ENCODE assay signal across 34 cellular contexts in the genomic region with DNA sequence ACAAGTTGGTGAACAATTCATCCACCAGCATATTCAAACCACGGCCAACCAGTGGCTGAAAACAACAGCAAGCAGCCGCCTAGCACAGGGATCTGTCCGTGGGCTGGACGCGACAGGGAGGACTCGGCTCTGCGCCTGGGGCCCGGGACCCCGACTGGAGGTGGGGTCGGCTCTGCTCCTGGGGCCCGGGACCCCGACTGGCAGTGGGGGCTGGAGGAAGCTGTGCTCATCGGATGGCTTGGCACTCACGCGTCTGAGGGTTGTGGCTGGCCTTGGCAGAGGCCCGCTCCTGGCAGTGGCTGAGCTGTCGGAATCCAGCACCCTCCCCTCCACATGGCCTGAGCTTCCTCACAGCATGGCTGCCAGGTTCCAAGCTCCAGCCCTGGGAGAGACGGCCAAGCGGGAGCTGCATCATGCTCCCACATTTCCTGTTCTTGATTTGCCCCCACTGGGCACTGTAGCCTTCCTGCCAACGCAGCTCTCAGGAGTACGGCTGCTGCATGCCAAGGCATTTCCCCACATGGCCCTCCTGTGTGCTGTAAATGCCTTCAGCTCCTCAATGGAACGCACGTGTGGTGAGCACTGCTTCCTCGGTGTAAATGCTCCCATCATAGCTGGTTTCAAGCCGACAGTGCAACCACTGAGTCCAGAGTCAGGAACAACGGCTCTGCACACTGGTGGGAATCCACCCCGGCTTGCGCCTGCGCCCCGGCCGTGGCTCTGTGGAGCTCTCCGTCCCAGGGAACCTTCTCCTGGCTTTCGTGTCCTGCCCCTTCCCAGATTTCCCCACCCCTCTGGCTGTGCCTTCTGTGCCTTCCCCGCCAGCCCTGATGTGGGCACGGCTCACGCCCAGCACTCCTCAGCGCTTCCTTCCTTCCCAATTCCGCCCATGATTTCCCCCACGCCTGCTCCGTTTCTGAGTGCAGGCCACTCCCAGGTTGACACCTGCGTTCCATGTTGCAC. TPM values are rescaled to one million over a fixed set of nuclear protein-coding genes. Genes with fewer than 3 reads are reported as not detected.
"Had no signal": no experiment of that assay in that cellular context is flagged by ENCODE, and none has a peak within 500 bp of the region (broad histone marks: within the 10 kb centered on the region; RNA-seq: fewer than 3 reads in every experiment).

No MANE protein-coding gene starts in this region.

- H3K4me1 ChIP-seq: body of pancreas, breast epithelium, Peyer's patch had no signal

- H3K27me3 ChIP-seq: body of pancreas, Peyer's patch had no signal

- DNase-seq: activated CD4-positive, alpha-beta T cell treated with anti-CD3 and anti-CD28 coated beads for 1 hour; activated CD4-positive, alpha-beta T cell treated with anti-CD3 and anti-CD28 coated beads, Interleukin-2, amount 10 ng/mL, durations not matched to agents 24 days and 14 days; activated CD4-positive, alpha-beta T cell treated with anti-CD3 and anti-CD28 coated beads, Interleukin-2, amount 50 U/mL, for 4 hours; activated CD4-positive, CD25-positive, alpha-beta regulatory T cell; activated CD8-positive, alpha-beta T cell treated with anti-CD3 and anti-CD28 coated beads for 36 hours; activated gamma-delta T cell; activated naive CD4-positive, alpha-beta T cell treated with Interleukin-2 at 50 U/mL for 16 hours; activated naive CD8-positive, alpha-beta T cell treated with anti-CD3 and anti-CD28 coated beads, Interleukin-2, amount 10 ng/mL, durations not matched to agents 7 days and 5 days; activated T-cell treated with anti-CD3 and anti-CD28 coated beads, Interleukin-2, amount 50 U/mL, for 24 hours; body of pancreas; Kasumi-1; KG1; MM.1S; MV-4-11; NCI-H1092; NCI-H1436 treated with DMSO at 0.1 percent for 48 hours; NCI-H1694 treated with DMSO at 0.1 percent for 48 hours; NCI-H2029; NCI-H345; NCI-H524 treated with DMSO at 0.1 percent for 48 hours; NK-92 treated with Interleukin-12 subunit alpha and Interleukin-12 subunit beta, amount 100 ng/mL, for 24 hours; PC-3; Peyer's patch; RPMI8226; SIG-M5; T1000; WERI-Rb-1 had no signal

- H3K4me3 ChIP-seq: body of pancreas, breast epithelium, Peyer's patch had no signal

- H3K27ac ChIP-seq: body of pancreas, breast epithelium, Peyer's patch, WERI-Rb-1 had no signal

- H3K9me3 ChIP-seq: body of pancreas, Peyer's patch had no signal

- H3K36me3 ChIP-seq: breast epithelium, Peyer's patch, WERI-Rb-1 had no signal

RNA-seq across cellular contexts. Expression of a gene that starts 7.3 kb away (rescaled TPM):
- total RNA-seq: activated CD4-positive, alpha-beta T cell treated with anti-CD3 and anti-CD28 coated beads, Interleukin-2, amount 10 ng/mL, durations not matched to agents 24 days and 14 days; activated CD8-positive, alpha-beta T cell treated with anti-CD3 and anti-CD28 coated beads for 36 hours; activated naive CD8-positive, alpha-beta T cell treated with anti-CD3 and anti-CD28 coated beads, Interleukin-2, amount 10 ng/mL, durations not matched to agents 7 days and 5 days; activated T-helper 2 cell treated with anti-CD3 and anti-CD28 coated beads, Interferon-gamma antibody, Interleukin-2, Interleukin-4, amounts not matched to agents 10 μg/mL and 5 μg/mL and 100 μg/mL, durations not matched to agents 14 hours and 24 hours and 36 hours; body of pancreas; cardiac septum; NCI-H460; Peyer's patch; SK-MEL-5; T-helper 1 cell treated with Interleukin-12 subunit alpha and Interleukin-12 subunit beta and Interleukin-4 antibody, amounts not matched to agents 30 ng/mL and 1 ng/mL, for 36 hours; T-helper 2 cell treated with Interferon-gamma antibody and Interleukin-4, amounts not matched to agents 100 ng/mL and 5 ng/mL, for 36 hours had no signal
